Comparison of ENCODE assay signal across 8 cellular contexts in the genomic region with DNA sequence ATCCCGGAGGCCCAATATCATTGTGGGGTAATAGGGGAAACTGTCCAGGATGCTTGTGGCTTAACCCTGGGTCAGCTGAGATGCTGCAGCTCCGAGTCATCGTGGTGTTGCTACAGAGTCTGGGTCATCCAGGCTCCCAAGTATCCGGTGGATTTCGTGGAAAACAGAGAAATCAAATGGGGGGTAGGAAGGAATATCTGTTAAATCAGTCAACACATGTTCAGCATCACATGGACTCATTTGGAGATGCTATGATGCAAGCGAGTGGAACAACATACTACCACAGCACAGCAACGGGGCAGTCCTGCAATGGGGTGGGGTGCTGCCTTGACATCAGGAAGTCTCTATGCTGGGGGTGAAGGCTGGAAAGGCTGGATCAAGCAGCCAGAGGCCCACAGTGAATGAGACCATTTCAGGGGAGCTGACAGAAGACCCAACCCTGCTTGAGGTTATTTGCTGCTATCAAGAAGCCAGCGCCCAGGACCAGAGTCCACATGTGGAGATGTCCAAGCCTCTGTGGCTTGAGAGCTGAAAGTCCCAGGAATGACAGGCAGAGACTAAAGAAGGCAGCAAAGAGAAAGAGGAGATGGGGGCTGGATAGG. TPM values are rescaled to one million over a fixed set of nuclear protein-coding genes. Genes with fewer than 3 reads are reported as not detected.
DNase-seq lines count a peak whose midpoint lies in the region; TF ChIP-seq lines count a peak whose summit lies in the region.

No MANE protein-coding gene starts in this region.

- H3K9ac ChIP-seq in endodermal cell (ENCODE audit: extremely low read depth, low read length, poor library complexity, severe bottlenecking), result no peak overlapping the region

- peaks cover 49% of the 10 kb centered on the region for H3K4me1 Mint-ChIP-seq in activated naive CD8-positive, alpha-beta T cell (ENCODE audit: low read depth)
- H3K4me1 Mint-ChIP-seq in endodermal cell, result no peaks in the 10 kb centered on the region
- H3K4me1 Mint-ChIP-seq in mesothelial cell of epicardium, result peaks cover 5% of the 10 kb centered on the region

- H3K36me3 Mint-ChIP-seq in activated naive CD8-positive, alpha-beta T cell, result peaks cover 9% of the 10 kb centered on the region
- H3K36me3 Mint-ChIP-seq in endodermal cell (ENCODE audit: low read depth) (no peaks in the 10 kb centered on the region), mesothelial cell of epicardium (no peaks in the 10 kb centered on the region)

- H3K36me3 ChIP-seq in endodermal cell (ENCODE audit: control insufficient read depth, insufficient read depth, low read length), result no peaks in the 10 kb centered on the region

- H3K4me3 Mint-ChIP-seq in activated naive CD8-positive, alpha-beta T cell, result peak overlapping the region; percentile 76
- H3K4me3 Mint-ChIP-seq in endodermal cell (no peak overlapping the region), mesothelial cell of epicardium (no peak overlapping the region)

- no peaks in the 10 kb centered on the region for H3K9me3 Mint-ChIP-seq in activated naive CD8-positive, alpha-beta T cell (ENCODE audit: low read depth)
- H3K9me3 Mint-ChIP-seq in endodermal cell (peaks cover 6% of the 10 kb centered on the region), mesothelial cell of epicardium (no peaks in the 10 kb centered on the region)

- no peak overlapping the region for H3K4me3 ChIP-seq in endodermal cell (ENCODE audit: low read length)

- peak overlapping the region; percentile 77 for H3K27ac Mint-ChIP-seq in activated naive CD8-positive, alpha-beta T cell
- H3K27ac Mint-ChIP-seq in endodermal cell (no peak overlapping the region), mesothelial cell of epicardium (no peak overlapping the region)

- peak; percentile 84 for DNase-seq in ACHN
- peak; percentile 38 for DNase-seq in GOT3 (lab: John Stamatoyannopoulos, UW)
- peak; percentile 95 for DNase-seq in kidney tubule cell (ENCODE audit: low spot score)
- no peak for DNase-seq in endodermal cell
- DNase-seq in NCI-H748 treated with DMSO at 0.1 percent for 48 hours (lab: John Stamatoyannopoulos, UW), result no peak
- no peak for DNase-seq in mesothelial cell of epicardium (ENCODE audit: low spot score in 2 of 2, unreplicated experiment in 2 of 2)
- no peak for DNase-seq in NCI-H2029 (lab: John Stamatoyannopoulos, UW)

- peaks cover 8% of the 10 kb centered on the region for H3K27me3 ChIP-seq in endodermal cell (ENCODE audit: control insufficient read depth, insufficient read depth, low read length, poor library complexity, severe bottlenecking)

- WGBS in endodermal cell (ENCODE audit: insufficient coverage in 1 of 2, insufficient read length in 1 of 2), 2 experiments, result 80 to 85% methylated on average over 7 to 8 of the region's 8 CpGs

- no peaks in the 10 kb centered on the region for H3K9me3 ChIP-seq in endodermal cell (ENCODE audit: control insufficient read depth, low read length)

- in situ Hi-C loops in ACHN (cut with HindIII; ENCODE audit: low pct_ligation_motif_present, low pct_unique_long_range_greater_than_20kb, low sequenced_read_pairs), result no loop called here

- TF ChIP-seq CTCF in endodermal cell (conservative IDR thresholded peaks at IDR 0.05) (no peak), mesothelial cell of epicardium (IDR thresholded peaks at IDR 0.05; ENCODE audit: unreplicated experiment) (no peak)

- H3K4me1 ChIP-seq in endodermal cell (ENCODE audit: control insufficient read depth, insufficient read depth, low read length), result no peaks in the 10 kb centered on the region

- H3K27ac ChIP-seq in endodermal cell (ENCODE audit: low read depth, low read length), result no peak overlapping the region

- H3K27me3 Mint-ChIP-seq in activated naive CD8-positive, alpha-beta T cell, result no peaks in the 10 kb centered on the region
- peaks cover 31% of the 10 kb centered on the region for H3K27me3 Mint-ChIP-seq in endodermal cell (ENCODE audit: insufficient read depth)
- H3K27me3 Mint-ChIP-seq in mesothelial cell of epicardium (ENCODE audit: low read depth), result no peaks in the 10 kb centered on the region

RNA-seq across cellular contexts. Expression of gene VDR, which starts 22.9 kb away (rescaled TPM):
- under 1 TPM in 1 of 2 donors, not detected in 1; 0.04 TPM for total RNA-seq in endodermal cell
- polyA plus RNA-seq in endodermal cell (2013, experiment 1 of 2), result not detected
- not detected for polyA plus RNA-seq in endodermal cell (2013, experiment 2 of 2)
- total RNA-seq in mesothelial cell of epicardium, result 0.36 to 0.54 TPM (median 0.51 TPM) in 3 replicates

Comparison
In these comparisons a context has a peak if more than half of its experiments do, and no peak if none do; other contexts are left out.
1. DNase-seq: peak in ACHN (single experiment), GOT3 (single experiment) and kidney tubule cell (single experiment); none in endodermal cell (single experiment), NCI-H748 treated with DMSO at 0.1 percent for 48 hours (single experiment), mesothelial cell of epicardium (0 of 2) and NCI-H2029 (single experiment).